In genomic region chr12:70830221-70831061, GRCh38 we compare ENCODE assay signal across 34 cellular contexts.
"Had no signal": no experiment of that assay in that cellular context is flagged by ENCODE, and none has a peak within 500 bp of the region (broad histone marks: within the 10 kb centered on the region; RNA-seq: fewer than 3 reads in every experiment).

No MANE protein-coding gene starts in this region.

- H3K4me3 ChIP-seq: cardiac muscle cell, MG63, Peyer's patch had no signal

- H3K9me3 ChIP-seq: MG63, Peyer's patch had no signal

- H3K27me3 ChIP-seq: cardiac muscle cell, MG63, Peyer's patch had no signal

- H3K36me3 ChIP-seq: cardiac muscle cell, MG63, Peyer's patch, WERI-Rb-1 had no signal

- ATAC-seq: activated CD8-positive, alpha-beta memory T cell treated with anti-CD3 and anti-CD28 coated beads, Interleukin-2, amount 10 ng/mL, durations not matched to agents 7 days and 5 days; activated T-cell treated with anti-CD3 and anti-CD28 coated beads, Interleukin-2, amount 50 U/mL, for 72 hours; activated T-helper 17 cell treated with anti-CD3 and anti-CD28 coated beads, Interleukin-2, amount 50 U/mL, for 72 hours had no signal

- DNase-seq: activated CD4-positive, alpha-beta memory T cell treated with anti-CD3 and anti-CD28 coated beads, Interleukin-2, amount 10 ng/mL, durations not matched to agents 7 days and 5 days; activated CD4-positive, alpha-beta T cell treated with anti-CD3 and anti-CD28 coated beads for 1 hour; activated CD4-positive, alpha-beta T cell treated with anti-CD3 and anti-CD28 coated beads for 48 hours; activated CD4-positive, CD25-positive, alpha-beta regulatory T cell; activated CD8-positive, alpha-beta memory T cell treated with anti-CD3 and anti-CD28 coated beads for 24 hours; activated CD8-positive, alpha-beta memory T cell treated with anti-CD3 and anti-CD28 coated beads, Interleukin-2, amount 10 ng/mL, durations not matched to agents 7 days and 5 days; activated CD8-positive, alpha-beta memory T cell treated with anti-CD3 and anti-CD28 coated beads, Interleukin-2, amount 50 U/mL, for 48 hours; activated effector memory CD4-positive, alpha-beta T cell treated with anti-CD3 and anti-CD28 coated beads, Interleukin-2, amount 50 U/mL, for 16 hours; activated naive CD4-positive, alpha-beta T cell; activated naive CD4-positive, alpha-beta T cell treated with anti-CD3 and anti-CD28 coated beads, Interleukin-2, amount 50 U/mL, for 16 hours; activated naive CD8-positive, alpha-beta T cell treated with anti-CD3 and anti-CD28 coated beads for 36 hours; activated T-cell treated with anti-CD3 and anti-CD28 coated beads, Interleukin-2, amount 50 U/mL, for 72 hours; amniotic stem cell; aorta; Kasumi-1; KG1; MG63; MV-4-11; NCI-H1092; NCI-H1436 treated with DMSO at 0.1 percent for 48 hours; NCI-H1694 treated with DMSO at 0.1 percent for 48 hours; NCI-H2029; NCI-H345; NK-92 treated with Interleukin-12 subunit alpha and Interleukin-12 subunit beta, amount 100 ng/mL, for 24 hours; PC-3; Peyer's patch; RPMI8226; SW 1271; T-helper 1 cell; T-helper 2 cell; T-helper 9 cell; WERI-Rb-1 had no signal
